ENCODE assay signal across 12 cellular contexts in genomic region chr2:226184940-226185575, GRCh38.
DNase-seq lines count a peak whose midpoint lies in the region; ATAC-seq, FAIRE-seq and TF ChIP-seq lines count a peak whose summit lies in the region.
"Had no signal": no experiment of that assay in that cellular context is flagged by ENCODE, and none has a peak within 500 bp of the region (broad histone marks: within the 10 kb centered on the region; RNA-seq: fewer than 3 reads in every experiment).

No MANE protein-coding gene starts in this region.

- H3K9me3 ChIP-seq in smooth muscle cell (replicated peaks; ENCODE audit: low read depth), result no peaks in the 10 kb centered on the region
- H3K9me3 ChIP-seq: lower lobe of right lung, upper lobe of left lung had no signal

- H3K36me3 Mint-ChIP-seq in glutamatergic neuron (ENCODE audit: unreplicated experiment) (no peaks in the 10 kb centered on the region), progenitor cell of endocrine pancreas (ENCODE audit: insufficient read depth) (no peaks in the 10 kb centered on the region)

- no peaks in the 10 kb centered on the region for H4K20me1 ChIP-seq in smooth muscle cell (ENCODE audit: low read depth)

- H3K4me1 Mint-ChIP-seq in glutamatergic neuron (ENCODE audit: low read depth, unreplicated experiment), result peaks cover 17% of the 10 kb centered on the region
- peaks cover 9% of the 10 kb centered on the region for H3K4me1 Mint-ChIP-seq in progenitor cell of endocrine pancreas (ENCODE audit: low read depth)

- 83% methylated on average over 6 of the region's 6 CpGs for WGBS in smooth muscle cell (ENCODE audit: low lambda C conversion rate)

- no peak overlapping the region for H3K9ac ChIP-seq in smooth muscle cell (ENCODE audit: low read depth)

- H3K79me2 ChIP-seq in smooth muscle cell (ENCODE audit: low read depth), result no peaks in the 10 kb centered on the region

- H2AFZ ChIP-seq in smooth muscle cell (ENCODE audit: low read depth), result peak overlapping the region; percentile 56

- peak overlapping the region; percentile 27 for H3K4me3 Mint-ChIP-seq in glutamatergic neuron (ENCODE audit: unreplicated experiment)
- H3K4me3 Mint-ChIP-seq in progenitor cell of endocrine pancreas (ENCODE audit: low read depth), result no peak overlapping the region

- no peaks in the 10 kb centered on the region for H3K27me3 ChIP-seq in smooth muscle cell (ENCODE audit: low read depth)
- H3K27me3 ChIP-seq: upper lobe of left lung had no signal

- no peak for TF ChIP-seq CTCF in glutamatergic neuron (IDR thresholded peaks at IDR 0.05; ENCODE audit: partially characterized antibody, unreplicated experiment)
- no peak for TF ChIP-seq CTCF in smooth muscle cell (IDR thresholded peaks at IDR 0.05; ENCODE audit: borderline replicate concordance, insufficient read depth, poor library complexity, severe bottlenecking)
- TF ChIP-seq CTCF in progenitor cell of endocrine pancreas (IDR thresholded peaks at IDR 0.05; ENCODE audit: unreplicated experiment), result no peak

- no peaks in the 10 kb centered on the region for H3K36me3 ChIP-seq in smooth muscle cell (ENCODE audit: low read depth)
- H3K36me3 ChIP-seq: lower lobe of right lung, upper lobe of left lung had no signal

- H3K27me3 Mint-ChIP-seq in glutamatergic neuron (ENCODE audit: unreplicated experiment), result no peaks in the 10 kb centered on the region
- no peaks in the 10 kb centered on the region for H3K27me3 Mint-ChIP-seq in progenitor cell of endocrine pancreas

- FAIRE-seq in GM19239 (lab: Jason Lieb, UNC), result no peak

- peak overlapping the region; percentile 34 for H3K4me2 ChIP-seq in smooth muscle cell

- no peaks in the 10 kb centered on the region for H3F3A ChIP-seq in smooth muscle cell (ENCODE audit: low read depth)

- H3K27ac Mint-ChIP-seq in glutamatergic neuron (ENCODE audit: unreplicated experiment) (peak overlapping the region; percentile 41), progenitor cell of endocrine pancreas (no peak overlapping the region)

- no peak overlapping the region for H3K27ac ChIP-seq in smooth muscle cell (ENCODE audit: low read depth)
- H3K27ac ChIP-seq: lower lobe of right lung, upper lobe of left lung had no signal

- H3K4me3 ChIP-seq in smooth muscle cell, result no peak overlapping the region
- H3K4me3 ChIP-seq: lower lobe of right lung, upper lobe of left lung had no signal

- DNase-seq in HCEC 1CT, result peak; percentile 80
- DNase-seq in glutamatergic neuron, result no peak
- DNase-seq in smooth muscle cell (lab: John Stamatoyannopoulos, UW; ENCODE audit: unreplicated experiment), result no peak
- no peak for DNase-seq in NCI-H2227 (lab: John Stamatoyannopoulos, UW; ENCODE audit: unreplicated experiment)
- no peak for DNase-seq in GM19239 (ENCODE audit: insufficient read length, low spot score)
- no peak for DNase-seq in progenitor cell of endocrine pancreas (ENCODE audit: low spot score, unreplicated experiment)
- DNase-seq: activated CD8-positive, alpha-beta memory T cell treated with anti-CD3 and anti-CD28 coated beads, Interleukin-2, amount 50 U/mL, for 4 hours; lower lobe of right lung; MM.1S; upper lobe of left lung had no signal

- H3K9me3 Mint-ChIP-seq in glutamatergic neuron (ENCODE audit: unreplicated experiment) (no peaks in the 10 kb centered on the region), progenitor cell of endocrine pancreas (ENCODE audit: low read depth) (peaks cover 4% of the 10 kb centered on the region)

- H3K4me1 ChIP-seq in smooth muscle cell (ENCODE audit: low read depth), result peaks cover 15% of the 10 kb centered on the region

- ATAC-seq in SK-N-SH treated with all-trans-retinoic acid at 6 μM for 48 hours (peak; percentile 54), HG02884 (IDR thresholded peaks at IDR 0.05; ENCODE audit: unreplicated experiment) (no peak)
- ATAC-seq: lower lobe of right lung had no signal

TF ChIP-seq in SK-N-SH treated with all-trans-retinoic acid at 6 μM for 48 hours, 23 proteins besides CTCF, POLR2A, EP300 and RAD21:
- TF ChIP-seq CSDC2 (CRISPR knock-in tag; IDR thresholded peaks at IDR 0.05), result no peak
- no peak for TF ChIP-seq TCF4 (CRISPR knock-in tag; IDR thresholded peaks at IDR 0.05; ENCODE audit: borderline replicate concordance)
- TF ChIP-seq RARB (CRISPR knock-in tag; IDR thresholded peaks at IDR 0.05), result no peak
- TF ChIP-seq TSHZ2 (CRISPR knock-in tag; IDR thresholded peaks at IDR 0.05), result no peak
- TF ChIP-seq PPARA (CRISPR knock-in tag; IDR thresholded peaks at IDR 0.05; ENCODE audit: borderline replicate concordance), result no peak
- no peak for TF ChIP-seq ZNF70 (CRISPR knock-in tag; IDR thresholded peaks at IDR 0.05)
- no peak for TF ChIP-seq POU6F1 (CRISPR knock-in tag; IDR thresholded peaks at IDR 0.05; ENCODE audit: borderline replicate concordance, low read depth)
